ENCODE assay signal across 24 cellular contexts in the genomic region with DNA sequence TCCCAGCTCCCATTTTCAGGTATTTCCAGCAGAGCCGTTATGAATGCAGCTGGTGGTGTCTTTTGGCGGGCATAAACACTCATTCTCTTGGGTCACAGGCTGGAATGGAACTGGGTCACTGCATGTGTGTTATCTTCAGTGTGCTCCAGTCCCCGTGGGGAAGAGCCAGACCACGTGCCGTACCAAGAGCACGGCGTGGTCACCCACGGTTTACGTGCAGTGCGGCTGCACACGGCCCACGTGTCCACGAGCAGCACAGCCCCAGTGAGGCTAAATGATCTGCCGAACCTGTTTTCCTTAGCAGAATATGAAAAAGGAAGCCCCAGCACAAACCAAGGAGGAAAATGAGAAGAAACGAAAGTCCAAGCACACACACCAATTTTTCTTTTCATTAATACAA.
A peak's percentile ranks its signal among the peaks of the same experiment; 100 is the strongest.
DNase-seq lines count a peak whose midpoint lies in the region; ATAC-seq and TF ChIP-seq lines count a peak whose summit lies in the region.
"Had no signal": no experiment of that assay in that cellular context is flagged by ENCODE, and none has a peak within 500 bp of the region (broad histone marks: within the 10 kb centered on the region; RNA-seq: fewer than 3 reads in every experiment).

No MANE protein-coding gene starts in this region.

- peak overlapping the region; percentile 92 for H3K27ac Mint-ChIP-seq in activated CD4-positive, alpha-beta T cell treated with anti-CD3 and anti-CD28 coated beads for 36 hours
- H3K27ac Mint-ChIP-seq in activated naive CD4-positive, alpha-beta T cell treated with anti-CD3 and anti-CD28 coated beads, Interleukin-2, amount 50 U/mL, for 24 hours: peak overlapping the region; percentile 87
- peak overlapping the region; percentile 96 for H3K27ac Mint-ChIP-seq in activated T-helper 2 cell treated with anti-CD3 and anti-CD28 coated beads, Interferon-gamma antibody, Interleukin-2, Interleukin-4, amounts not matched to agents 10 μg/mL and 5 μg/mL and 100 μg/mL, durations not matched to agents 14 hours and 24 hours and 36 hours
- peak overlapping the region; percentile 57 for H3K27ac Mint-ChIP-seq in stimulated activated effector memory CD8-positive, alpha-beta T cell treated with anti-CD3 and anti-CD28 coated beads, Interleukin-12 subunit alpha, Interleukin-12 subunit beta, amount 100 ng/mL, for 72 hours

- peaks cover 37% of the 10 kb centered on the region for H3K36me3 Mint-ChIP-seq in activated CD4-positive, alpha-beta T cell treated with anti-CD3 and anti-CD28 coated beads for 36 hours (ENCODE audit: low read depth)
- peaks cover 20% of the 10 kb centered on the region for H3K36me3 Mint-ChIP-seq in activated naive CD4-positive, alpha-beta T cell treated with anti-CD3 and anti-CD28 coated beads, Interleukin-2, amount 50 U/mL, for 24 hours
- peaks cover 60% of the 10 kb centered on the region for H3K36me3 Mint-ChIP-seq in activated T-helper 2 cell treated with anti-CD3 and anti-CD28 coated beads, Interferon-gamma antibody, Interleukin-2, Interleukin-4, amounts not matched to agents 10 μg/mL and 5 μg/mL and 100 μg/mL, durations not matched to agents 14 hours and 24 hours and 36 hours (ENCODE audit: low read depth)
- peaks cover 12% of the 10 kb centered on the region for H3K36me3 Mint-ChIP-seq in stimulated activated effector memory CD8-positive, alpha-beta T cell treated with anti-CD3 and anti-CD28 coated beads, Interleukin-12 subunit alpha, Interleukin-12 subunit beta, amount 100 ng/mL, for 72 hours

- H3K4me1 Mint-ChIP-seq in activated CD4-positive, alpha-beta T cell treated with anti-CD3 and anti-CD28 coated beads for 36 hours: peaks cover 77% of the 10 kb centered on the region
- peaks cover 81% of the 10 kb centered on the region for H3K4me1 Mint-ChIP-seq in activated naive CD4-positive, alpha-beta T cell treated with anti-CD3 and anti-CD28 coated beads, Interleukin-2, amount 50 U/mL, for 24 hours
- peaks cover 75% of the 10 kb centered on the region for H3K4me1 Mint-ChIP-seq in activated T-helper 2 cell treated with anti-CD3 and anti-CD28 coated beads, Interferon-gamma antibody, Interleukin-2, Interleukin-4, amounts not matched to agents 10 μg/mL and 5 μg/mL and 100 μg/mL, durations not matched to agents 14 hours and 24 hours and 36 hours (ENCODE audit: low read depth)
- H3K4me1 Mint-ChIP-seq in stimulated activated effector memory CD8-positive, alpha-beta T cell treated with anti-CD3 and anti-CD28 coated beads, Interleukin-12 subunit alpha, Interleukin-12 subunit beta, amount 100 ng/mL, for 72 hours: peaks cover 81% of the 10 kb centered on the region

- POLR2A ChIA-PET in activated CD4-positive, alpha-beta T cell treated with anti-CD3 and anti-CD28 coated beads for 36 hours (lab: Charles Lee): no interaction called here
- POLR2A ChIA-PET in RWPE1 (lab: Yijun Ruan, JAX; ENCODE audit: low non-redundant PET): no interaction called here

- no peaks in the 10 kb centered on the region for H3K27me3 Mint-ChIP-seq in activated CD4-positive, alpha-beta T cell treated with anti-CD3 and anti-CD28 coated beads for 36 hours
- H3K27me3 Mint-ChIP-seq in activated naive CD4-positive, alpha-beta T cell treated with anti-CD3 and anti-CD28 coated beads, Interleukin-2, amount 50 U/mL, for 24 hours: no peaks in the 10 kb centered on the region
- no peaks in the 10 kb centered on the region for H3K27me3 Mint-ChIP-seq in activated T-helper 2 cell treated with anti-CD3 and anti-CD28 coated beads, Interferon-gamma antibody, Interleukin-2, Interleukin-4, amounts not matched to agents 10 μg/mL and 5 μg/mL and 100 μg/mL, durations not matched to agents 14 hours and 24 hours and 36 hours (ENCODE audit: low read depth)
- H3K27me3 Mint-ChIP-seq: CD8-positive, alpha-beta memory T cell had no signal

- DNase-seq in activated CD4-positive, alpha-beta T cell treated with anti-CD3 and anti-CD28 coated beads for 36 hours: no peak
- DNase-seq in activated CD4-positive, alpha-beta T cell treated with anti-CD3 and anti-CD28 coated beads, Interleukin-2, amount 50 U/mL, for 1 hour: no peak
- DNase-seq in activated naive CD4-positive, alpha-beta T cell (lab: John Stamatoyannopoulos, UW): no peak
- no peak for DNase-seq in activated T-helper 2 cell treated with anti-CD3 and anti-CD28 coated beads, Interferon-gamma antibody, Interleukin-2, Interleukin-4, amounts not matched to agents 10 μg/mL and 5 μg/mL and 100 μg/mL, durations not matched to agents 14 hours and 24 hours and 36 hours (ENCODE audit: low spot score)
- no peak for DNase-seq in stimulated activated effector memory CD8-positive, alpha-beta T cell treated with anti-CD3 and anti-CD28 coated beads, Interleukin-12 subunit alpha, Interleukin-12 subunit beta, amount 100 ng/mL, for 72 hours (ENCODE audit: low spot score in 2 of 2)
- DNase-seq in RWPE1 (ENCODE audit: low spot score): no peak
- DNase-seq: ACHN; C1 segment of cervical spinal cord; CD8-positive, alpha-beta memory T cell; GOT3; MG63; NCI-H1048; NCI-H1417 treated with DMSO at 0.1 percent for 48 hours; NCI-H187; NCI-H446; NCI-H526; OCI-M1; SHP77 treated with DMSO at 0.1 percent for 48 hours had no signal

- H3K4me3 Mint-ChIP-seq in activated CD4-positive, alpha-beta T cell treated with anti-CD3 and anti-CD28 coated beads for 36 hours: no peak overlapping the region
- H3K4me3 Mint-ChIP-seq in activated naive CD4-positive, alpha-beta T cell treated with anti-CD3 and anti-CD28 coated beads, Interleukin-2, amount 50 U/mL, for 24 hours: no peak overlapping the region
- no peak overlapping the region for H3K4me3 Mint-ChIP-seq in activated T-helper 2 cell treated with anti-CD3 and anti-CD28 coated beads, Interferon-gamma antibody, Interleukin-2, Interleukin-4, amounts not matched to agents 10 μg/mL and 5 μg/mL and 100 μg/mL, durations not matched to agents 14 hours and 24 hours and 36 hours (ENCODE audit: low read depth)
- H3K4me3 Mint-ChIP-seq in stimulated activated effector memory CD8-positive, alpha-beta T cell treated with anti-CD3 and anti-CD28 coated beads, Interleukin-12 subunit alpha, Interleukin-12 subunit beta, amount 100 ng/mL, for 72 hours: no peak overlapping the region

- CTCF ChIA-PET in activated CD4-positive, alpha-beta T cell treated with anti-CD3 and anti-CD28 coated beads for 36 hours (lab: Charles Lee): interaction anchor here (1.1 kb wide), 1 partner anchor 11 kb away, joined by 4 read pairs; no protein-coding TSS in a partner anchor
- CTCF ChIA-PET in RWPE1 (lab: Yijun Ruan, JAX): no interaction called here

- ATAC-seq in activated CD4-positive, alpha-beta T cell treated with anti-CD3 and anti-CD28 coated beads for 36 hours: no peak
- ATAC-seq in stimulated activated effector memory CD8-positive, alpha-beta T cell treated with anti-CD3 and anti-CD28 coated beads, Interleukin-12 subunit alpha, Interleukin-12 subunit beta, amount 100 ng/mL, for 72 hours: no peak
- no peak for ATAC-seq in HG03565 (IDR thresholded peaks at IDR 0.05; ENCODE audit: unreplicated experiment)
- ATAC-seq: HepG2, K562 had no signal

- H3K9me3 Mint-ChIP-seq in activated CD4-positive, alpha-beta T cell treated with anti-CD3 and anti-CD28 coated beads for 36 hours (ENCODE audit: low read depth): peaks cover 8% of the 10 kb centered on the region
- peaks cover 12% of the 10 kb centered on the region for H3K9me3 Mint-ChIP-seq in activated naive CD4-positive, alpha-beta T cell treated with anti-CD3 and anti-CD28 coated beads, Interleukin-2, amount 50 U/mL, for 24 hours
- peaks cover 12% of the 10 kb centered on the region for H3K9me3 Mint-ChIP-seq in activated T-helper 2 cell treated with anti-CD3 and anti-CD28 coated beads, Interferon-gamma antibody, Interleukin-2, Interleukin-4, amounts not matched to agents 10 μg/mL and 5 μg/mL and 100 μg/mL, durations not matched to agents 14 hours and 24 hours and 36 hours
- peaks cover 5% of the 10 kb centered on the region for H3K9me3 Mint-ChIP-seq in stimulated activated effector memory CD8-positive, alpha-beta T cell treated with anti-CD3 and anti-CD28 coated beads, Interleukin-12 subunit alpha, Interleukin-12 subunit beta, amount 100 ng/mL, for 72 hours
- H3K9me3 Mint-ChIP-seq: CD8-positive, alpha-beta memory T cell had no signal

- H3K27ac ChIP-seq in RWPE1: no peak overlapping the region
- H3K27ac ChIP-seq: 22Rv1, SK-N-MC had no signal

- intact Hi-C loops in activated CD4-positive, alpha-beta T cell treated with anti-CD3 and anti-CD28 coated beads for 36 hours (cut with DNase I, micrococcal nuclease): no loop called here
- intact Hi-C loops in activated T-helper 2 cell treated with anti-CD3 and anti-CD28 coated beads, Interferon-gamma antibody, Interleukin-2, Interleukin-4, amounts not matched to agents 10 μg/mL and 5 μg/mL and 100 μg/mL, durations not matched to agents 14 hours and 24 hours and 36 hours (cut with micrococcal nuclease): no loop called here

- TF ChIP-seq CTCF in RWPE1 (conservative IDR thresholded peaks at IDR 0.05; ENCODE audit: low read depth): no peak
